9 cellular contexts compared by ENCODE assay signal in genomic region chr22:39705386-39705785, GRCh38.
"Had no signal": no experiment of that assay in that cellular context is flagged by ENCODE, and none has a peak within 500 bp of the region (broad histone marks: within the 10 kb centered on the region; RNA-seq: fewer than 3 reads in every experiment).

No MANE protein-coding gene starts in this region.

- H3K4me3 ChIP-seq: GM23248 had no signal

- H3K4me3 Mint-ChIP-seq: H9, HFFc6, IgD-negative memory B cell had no signal

- ATAC-seq: HepG2 had no signal

- H3K27ac Mint-ChIP-seq: H9, HFFc6, IgD-negative memory B cell had no signal

- H3K27ac ChIP-seq: GM23248, HL-60 had no signal

- H3K9me3 Mint-ChIP-seq: H9, HFFc6, IgD-negative memory B cell had no signal

- DNase-seq: GM23248, GOT3, H9, HCEC 1CT, HFFc6, KBM-7 had no signal

- H2AFZ ChIP-seq: GM23248 had no signal

- H3K9ac ChIP-seq: GM23248 had no signal
